16 cellular contexts compared by ENCODE assay signal in the genomic region with DNA sequence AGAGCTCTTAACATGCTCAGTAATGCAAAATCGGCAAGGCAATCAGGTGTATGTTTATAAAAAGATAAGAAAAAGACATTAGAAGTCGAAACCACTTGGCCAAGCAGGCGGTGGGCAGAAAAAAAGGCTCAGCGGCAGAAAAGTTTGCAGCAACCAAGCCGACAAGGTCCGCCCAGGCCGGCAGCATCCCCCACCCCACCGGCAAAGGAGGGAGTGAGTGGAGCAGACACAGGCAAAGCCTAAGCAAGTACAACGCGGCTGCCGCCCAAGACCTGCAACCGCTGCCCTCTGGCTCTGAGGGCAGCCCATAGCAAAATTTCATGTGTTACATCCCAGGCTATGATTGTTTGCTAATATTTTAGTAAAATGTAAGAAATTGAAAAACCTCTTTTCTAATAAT.
A peak's percentile ranks its signal among the peaks of the same experiment; 100 is the strongest.
DNase-seq lines count a peak whose midpoint lies in the region; ATAC-seq and TF ChIP-seq lines count a peak whose summit lies in the region.
"Had no signal": no experiment of that assay in that cellular context is flagged by ENCODE, and none has a peak within 500 bp of the region (broad histone marks: within the 10 kb centered on the region; RNA-seq: fewer than 3 reads in every experiment).

No MANE protein-coding gene starts in this region.

- H3K27ac ChIP-seq in HUES48 (ENCODE audit: low read depth, low read length) (peak overlapping the region; percentile 2), hepatocyte (peak overlapping the region; percentile 49), neuronal stem cell (replicated peaks; ENCODE audit: low read length) (no peak overlapping the region)
- H3K27ac ChIP-seq: SK-N-MC had no signal

- no peak overlapping the region for H2BK120ac ChIP-seq in neuronal stem cell (ENCODE audit: low read depth, low read length)

- no peak overlapping the region for H3K18ac ChIP-seq in neuronal stem cell (ENCODE audit: low read length)

- H3K9me3 ChIP-seq in HUES48 (ENCODE audit: control insufficient read depth, insufficient read depth, low read length): peaks cover 6% of the 10 kb centered on the region; the same call in 1 of the 2 replicates
- no peaks in the 10 kb centered on the region for H3K9me3 ChIP-seq in hepatocyte (ENCODE audit: low read depth)
- peaks cover 0 to 5% of the 10 kb centered on the region in 2 donors for H3K9me3 ChIP-seq in neuronal stem cell (replicated peaks in 1 of 2; ENCODE audit: control insufficient read depth in 2 of 2, insufficient read depth in 1 of 2, low read depth in 1 of 2, low read length in 2 of 2)

- peak overlapping the region; percentile 73 for H3K4me2 ChIP-seq in hepatocyte
- no peak overlapping the region for H3K4me2 ChIP-seq in neuronal stem cell (ENCODE audit: insufficient read depth, low read length, poor library complexity, severe bottlenecking)

- peaks cover 19% of the 10 kb centered on the region for H3K4me1 ChIP-seq in HUES48 (ENCODE audit: control insufficient read depth, insufficient read depth, low read length)
- H3K4me1 ChIP-seq in hepatocyte (ENCODE audit: insufficient read depth): peaks cover 18% of the 10 kb centered on the region
- no peaks in the 10 kb centered on the region for H3K4me1 ChIP-seq in neuronal stem cell (ENCODE audit: control insufficient read depth in 2 of 2, insufficient read depth in 1 of 2, low read depth in 1 of 2, low read length in 2 of 2)

- intact Hi-C loops in natural killer cell (cut with micrococcal nuclease): no loop called here

- no peak overlapping the region for H3K23ac ChIP-seq in neuronal stem cell (ENCODE audit: low read depth, low read length, poor library complexity)

- no peaks in the 10 kb centered on the region for H3K79me2 ChIP-seq in hepatocyte

- H3K9me2 ChIP-seq in hepatocyte (replicated peaks; ENCODE audit: insufficient read depth): no peaks in the 10 kb centered on the region

- no peak overlapping the region for H3K14ac ChIP-seq in neuronal stem cell (ENCODE audit: low read length)

- H3K36me3 ChIP-seq in HUES48 (ENCODE audit: control insufficient read depth, insufficient read depth, low read length) (no peaks in the 10 kb centered on the region), hepatocyte (replicated peaks; ENCODE audit: insufficient read depth, low read depth) (no peaks in the 10 kb centered on the region), neuronal stem cell (replicated peaks in 1 of 2; ENCODE audit: control insufficient read depth in 2 of 2, insufficient read depth in 2 of 2, low read length in 2 of 2) (no peaks in the 10 kb centered on the region)

- no peaks in the 10 kb centered on the region for H3K9me3 Mint-ChIP-seq in natural killer cell
- H3K9me3 Mint-ChIP-seq: stimulated activated naive CD8-positive, alpha-beta T cell treated with anti-CD3 and anti-CD28 coated beads, Interleukin-15, amount 100 ng/mL, for 72 hours had no signal

- H2AK5ac ChIP-seq in neuronal stem cell (ENCODE audit: low read depth, low read length): no peak overlapping the region

- ATAC-seq in natural killer cell (no peak), GM18867 (IDR thresholded peaks at IDR 0.05; ENCODE audit: unreplicated experiment) (no peak)
- ATAC-seq: GM12878; stimulated activated naive CD8-positive, alpha-beta T cell treated with anti-CD3 and anti-CD28 coated beads, Interleukin-15, amount 100 ng/mL, for 72 hours had no signal

- H4K20me1 ChIP-seq in hepatocyte (ENCODE audit: insufficient read depth, poor library complexity, severe bottlenecking): no peaks in the 10 kb centered on the region

- no peak overlapping the region for H3K4ac ChIP-seq in neuronal stem cell (ENCODE audit: low read length)

- 28% methylated on average over 12 of the region's 12 CpGs for WGBS in hepatocyte (ENCODE audit: low lambda C conversion rate, missing lambda C conversion rate)
- WGBS in neuronal stem cell (ENCODE audit: extremely low coverage in 2 of 2, insufficient read length in 2 of 2, insufficient replicate concordance in 1 of 2), 2 donors: no CpG with 5 or more reads among the region's 12 CpGs

- no peaks in the 10 kb centered on the region for H3K4me1 Mint-ChIP-seq in natural killer cell
- H3K4me1 Mint-ChIP-seq: CD8-positive, alpha-beta memory T cell; stimulated activated naive CD8-positive, alpha-beta T cell treated with anti-CD3 and anti-CD28 coated beads, Interleukin-15, amount 100 ng/mL, for 72 hours had no signal

- DNase-seq in Ammon's horn (ENCODE audit: low spot score) (peak; percentile 3), hepatocyte (ENCODE audit: low spot score) (peak; percentile 24), neuronal stem cell (ENCODE audit: low spot score) (peak; percentile 0), natural killer cell (no peak), cortex of kidney (lab: John Stamatoyannopoulos, UW) (no peak), cerebellar cortex (ENCODE audit: low spot score) (no peak)
- DNase-seq: activated CD4-positive, alpha-beta T cell treated with anti-CD3 and anti-CD28 coated beads for 1 hour; activated effector memory CD4-positive, alpha-beta T cell treated with anti-CD3 and anti-CD28 coated beads, Interleukin-2, amount 50 U/mL, for 16 hours; CD8-positive, alpha-beta memory T cell; mammary epithelial cell; stimulated activated naive CD8-positive, alpha-beta T cell treated with anti-CD3 and anti-CD28 coated beads, Interleukin-15, amount 100 ng/mL, for 72 hours; T-helper 9 cell had no signal

- H2BK12ac ChIP-seq in neuronal stem cell (ENCODE audit: low read length): no peak overlapping the region

- no peak overlapping the region for H2BK15ac ChIP-seq in neuronal stem cell (ENCODE audit: low read length)

- H2AFZ ChIP-seq in hepatocyte (peak overlapping the region; percentile 24), neuronal stem cell (ENCODE audit: low read length) (no peak overlapping the region)

- peaks cover 0 to 16% of the 10 kb centered on the region in 2 donors for H3K27me3 Mint-ChIP-seq in natural killer cell (ENCODE audit: low read depth in 2 of 2)
- H3K27me3 Mint-ChIP-seq: CD8-positive, alpha-beta memory T cell; stimulated activated naive CD8-positive, alpha-beta T cell treated with anti-CD3 and anti-CD28 coated beads, Interleukin-15, amount 100 ng/mL, for 72 hours had no signal

- H3K79me1 ChIP-seq in neuronal stem cell (ENCODE audit: low read depth, low read length): no peaks in the 10 kb centered on the region

- no peaks in the 10 kb centered on the region for H3K36me3 Mint-ChIP-seq in natural killer cell

- no peak overlapping the region for H4K8ac ChIP-seq in neuronal stem cell (ENCODE audit: low read depth, low read length)

- no peak overlapping the region for H3K9ac ChIP-seq in HUES48 (ENCODE audit: low read depth, low read length)
- H3K9ac ChIP-seq in neuronal stem cell (ENCODE audit: low read depth, low read length, poor library complexity): no peak overlapping the region

- no peak overlapping the region for H3K27ac Mint-ChIP-seq in natural killer cell
- H3K27ac Mint-ChIP-seq: CD8-positive, alpha-beta memory T cell; stimulated activated naive CD8-positive, alpha-beta T cell treated with anti-CD3 and anti-CD28 coated beads, Interleukin-15, amount 100 ng/mL, for 72 hours had no signal

- 0 out of 2 replicates have a peak, but pooled peaks cover 2% of the 10 kb centered on the region for H3K27me3 ChIP-seq in HUES48 (ENCODE audit: control insufficient read depth, insufficient read depth, low read length)
- H3K27me3 ChIP-seq in hepatocyte: no peaks in the 10 kb centered on the region
- H3K27me3 ChIP-seq in neuronal stem cell (ENCODE audit: control insufficient read depth in 3 of 3, insufficient read depth in 3 of 3, low read depth in 1 of 3, low read length in 3 of 3): peaks cover 0 to 12% (median 0%) of the 10 kb centered on the region in 3 experiments

- H3K4me3 ChIP-seq in HUES48 (ENCODE audit: low read depth, low read length) (0 out of 2 replicates have a peak overlapping the region, but pooled peaks have one; percentile 1), hepatocyte (no peak overlapping the region), neuronal stem cell (ENCODE audit: low read length in 2 of 2) (no peak overlapping the region)
- H3K4me3 ChIP-seq: GM12878, SK-N-MC had no signal

- TF ChIP-seq CTCF in hepatocyte (IDR thresholded peaks at IDR 0.05; ENCODE audit: poor library complexity) (no peak), natural killer cell (IDR thresholded peaks at IDR 0.05) (no peak)

- no peak overlapping the region for H2BK5ac ChIP-seq in neuronal stem cell (ENCODE audit: low read length)

- no peak overlapping the region for H3K4me3 Mint-ChIP-seq in natural killer cell
- H3K4me3 Mint-ChIP-seq: CD8-positive, alpha-beta memory T cell; stimulated activated naive CD8-positive, alpha-beta T cell treated with anti-CD3 and anti-CD28 coated beads, Interleukin-15, amount 100 ng/mL, for 72 hours had no signal

- H4K91ac ChIP-seq in neuronal stem cell (ENCODE audit: low read depth, low read length, poor library complexity): no peak overlapping the region

Comparison
In these comparisons a context has a peak if more than half of its experiments do, and no peak if none do; other contexts are left out.
1. DNase-seq: peak in Ammon's horn (single experiment), hepatocyte (single experiment) and neuronal stem cell (single experiment); none in natural killer cell (single experiment), cortex of kidney (single experiment) and cerebellar cortex (single experiment).